In genomic region chr21:31354122-31354521, GRCh38 we compare ENCODE assay signal across 12 cellular contexts. TPM values are rescaled to one million over a fixed set of nuclear protein-coding genes. Genes with fewer than 3 reads are reported as not detected.
A peak's percentile ranks its signal among the peaks of the same experiment; 100 is the strongest.
DNase-seq lines count a peak whose midpoint lies in the region; ATAC-seq and TF ChIP-seq lines count a peak whose summit lies in the region.
"Had no signal": no experiment of that assay in that cellular context is flagged by ENCODE, and none has a peak within 500 bp of the region (broad histone marks: within the 10 kb centered on the region; RNA-seq: fewer than 3 reads in every experiment).

No MANE protein-coding gene starts in this region.

- no peak for DNase-seq in activated CD4-positive, CD25-positive, alpha-beta regulatory T cell (lab: John Stamatoyannopoulos, UW)
- peak; percentile 31 for DNase-seq in M059J (ENCODE audit: low read depth)
- peak; percentile 82 for DNase-seq in mammary epithelial cell
- no peak for DNase-seq in upper lobe of left lung
- DNase-seq in AG08395 (ENCODE audit: low spot score): no peak
- no peak for DNase-seq in UCSD-AML1 (lab: John Stamatoyannopoulos, UW; ENCODE audit: unreplicated experiment)
- DNase-seq: DMS 273 treated with DMSO at 0.1 percent for 48 hours, lower lobe of right lung, NCI-H187, SHP77 had no signal

- no peaks in the 10 kb centered on the region for H3K79me2 ChIP-seq in mammary epithelial cell (ENCODE audit: insufficient read depth, low read length)

- intact Hi-C loops in mammary epithelial cell (cut with micrococcal nuclease): loop anchor here (1.0 to 5.0 kb wide), 3 partner anchors 12 to 378 kb away; partner anchors contain the start of gene SCAF4

- H2AFZ ChIP-seq in mammary epithelial cell (ENCODE audit: low read depth, low read length): peak overlapping the region; percentile 14

- in situ Hi-C loops in mammary epithelial cell (cut with MboI; ENCODE audit: low sequenced_read_pairs in 2 of 2): loop anchor here in 1 of 2 donors (25.0 kb wide), 1 partner anchor 208 kb away; no protein-coding TSS in a partner anchor

- dilution Hi-C loops in mammary epithelial cell (cut with HindIII; ENCODE audit: low sequenced_read_pairs): no loop called here

- H3K9me3 ChIP-seq in mammary epithelial cell (replicated peaks; ENCODE audit: insufficient read depth, low read length) (no peaks in the 10 kb centered on the region), upper lobe of left lung (no peaks in the 10 kb centered on the region)
- H3K9me3 ChIP-seq: lower lobe of right lung had no signal

- peak; percentile 1 to 2 for ATAC-seq in activated CD4-positive, CD25-positive, alpha-beta regulatory T cell treated with anti-CD3 and anti-CD28 coated beads, Interleukin-2, amount 50 U/mL, for 24 hours
- no peak for ATAC-seq in upper lobe of left lung (ENCODE audit: low FRiP score in 2 of 2)

- H3K4me1 ChIP-seq in mammary epithelial cell (ENCODE audit: insufficient read depth, low read length) (peaks cover 38% of the 10 kb centered on the region), upper lobe of left lung (no peaks in the 10 kb centered on the region)
- H3K4me1 ChIP-seq: lower lobe of right lung had no signal

- peak overlapping the region; percentile 45 for H3K9ac ChIP-seq in mammary epithelial cell (ENCODE audit: insufficient read depth, low read length)

- H4K20me1 ChIP-seq in mammary epithelial cell (ENCODE audit: insufficient read depth, low read length): no peaks in the 10 kb centered on the region

- TF ChIP-seq EP300 in upper lobe of left lung (IDR thresholded peaks at IDR 0.05): no peak

- H3K4me3 ChIP-seq in mammary epithelial cell (replicated peaks in 1 of 3; ENCODE audit: insufficient read depth in 1 of 3, low read depth in 2 of 3, low read length in 3 of 3) (peak overlapping the region in 1 of 3 experiments; percentile 9), skin epidermis (no peak overlapping the region), upper lobe of left lung (no peak overlapping the region)
- H3K4me3 ChIP-seq: lower lobe of right lung had no signal

- CTCF ChIA-PET in mammary epithelial cell (lab: Charles Lee; ENCODE audit: low non-redundant PET): no interaction called here

- TF ChIP-seq CTCF in mammary epithelial cell (conservative IDR thresholded peaks at IDR 0.05 in 1 of 2, IDR thresholded peaks at IDR 0.05 in 1 of 2; ENCODE audit: extremely low read depth in 1 of 2, insufficient read depth in 1 of 2, low read depth in 1 of 2, low read length in 2 of 2): peak in 1 of 2 donors; percentile 17
- no peak for TF ChIP-seq CTCF in upper lobe of left lung (IDR thresholded peaks at IDR 0.05)

- H3K4me2 ChIP-seq in mammary epithelial cell (ENCODE audit: insufficient read depth, low read depth, low read length): peak overlapping the region; percentile 64

- H3K27me3 ChIP-seq in mammary epithelial cell (ENCODE audit: insufficient read depth, low read length) (no peaks in the 10 kb centered on the region), upper lobe of left lung (no peaks in the 10 kb centered on the region)

- WGBS in mammary epithelial cell (ENCODE audit: low coverage, missing lambda C conversion rate): 19% methylated on average over 4 of the region's 4 CpGs
- WGBS in upper lobe of left lung, 2 donors: 68 to 89% methylated on average over 4 of the region's 4 CpGs

- TF ChIP-seq POLR2A in upper lobe of left lung (IDR thresholded peaks at IDR 0.05): no peak

- H3K36me3 ChIP-seq in mammary epithelial cell (ENCODE audit: insufficient read depth, low read length): no peaks in the 10 kb centered on the region
- no peaks in the 10 kb centered on the region for H3K36me3 ChIP-seq in upper lobe of left lung
- H3K36me3 ChIP-seq: lower lobe of right lung had no signal

- H3K27ac ChIP-seq in mammary epithelial cell (ENCODE audit: insufficient read depth, low read depth, low read length) (peak overlapping the region; percentile 91), skin epidermis (peak overlapping the region in 20 of 21 experiments; percentile 5 to 81 (median 56)), upper lobe of left lung (no peak overlapping the region)
- H3K27ac ChIP-seq: lower lobe of right lung had no signal

- no TSS peak for BruUV-seq in mammary epithelial cell (replicated peaks; lab: Mats Ljungman, UMichigan)

RNA-seq across cellular contexts. Expression of gene TIAM1, which starts 10.1 kb away (rescaled TPM):
- 0.17 and 0.30 TPM in 2 replicates for total RNA-seq in M059J (2014; rRNA removed; shearing (Covaris generic))
- total RNA-seq in mammary epithelial cell (10 to 100 TPM; 14.7 to 27.7 TPM), upper lobe of left lung (10 to 100 TPM; 13.4 to 32.1 (median 19.5) TPM)
- polyA plus RNA-seq in mammary epithelial cell: 13.0 TPM
- polyA minus RNA-seq in mammary epithelial cell: 28.0 TPM

Comparison
In these comparisons a context has a peak if more than half of its experiments do, and no peak if none do; other contexts are left out.
1. ATAC-seq: peak in activated CD4-positive, CD25-positive, alpha-beta regulatory T cell treated with anti-CD3 and anti-CD28 coated beads, Interleukin-2, amount 50 U/mL, for 24 hours (2 of 2); none in upper lobe of left lung (0 of 2).
2. DNase-seq: peak in M059J (single experiment) and mammary epithelial cell (single experiment); none in activated CD4-positive, CD25-positive, alpha-beta regulatory T cell (0 of 4), upper lobe of left lung (0 of 2), AG08395 (single experiment) and UCSD-AML1 (single experiment).
3. H3K27ac ChIP-seq: peak in mammary epithelial cell (single experiment) and skin epidermis (20 of 21); none in upper lobe of left lung (0 of 4).
4. RNA of gene TIAM1, which starts 10.1 kb away (total RNA-seq): 14.7 to 27.7 TPM in mammary epithelial cell and 13.4 to 32.1 TPM in upper lobe of left lung; 0.17 to 0.30 TPM in M059J; every median in the first group is over 10 times any median in the second.